28 cellular contexts compared by ENCODE assay signal in genomic region chr12:534216-534615, GRCh38.
"Had no signal": no experiment of that assay in that cellular context is flagged by ENCODE, and none has a peak within 500 bp of the region (broad histone marks: within the 10 kb centered on the region; RNA-seq: fewer than 3 reads in every experiment).

No MANE protein-coding gene starts in this region.

- H3K27me3 Mint-ChIP-seq: activated CD4-positive, alpha-beta memory T cell treated with anti-CD3 and anti-CD28 coated beads for 36 hours; activated naive CD8-positive, alpha-beta T cell treated with anti-CD3 and anti-CD28 coated beads for 36 hours had no signal

- H3K27me3 ChIP-seq: adrenal gland, body of pancreas, right atrium auricular region, spleen, testis, transverse colon had no signal

- H3K27ac Mint-ChIP-seq: activated CD4-positive, alpha-beta memory T cell treated with anti-CD3 and anti-CD28 coated beads for 36 hours; activated CD4-positive, alpha-beta T cell treated with anti-CD3 and anti-CD28 coated beads, Interleukin-2, amount 10 ng/mL, durations not matched to agents 24 days and 14 days; activated naive CD4-positive, alpha-beta T cell treated with anti-CD3 and anti-CD28 coated beads for 36 hours; activated naive CD8-positive, alpha-beta T cell treated with anti-CD3 and anti-CD28 coated beads for 36 hours; activated T-helper 1 cell treated with anti-CD3 and anti-CD28 coated beads, Interleukin-12 subunit alpha, Interleukin-12 subunit beta, Interleukin-2, Interleukin-4 antibody, amounts not matched to agents 30 ng/mL and 10 ng/mL and 1 ng/mL, durations not matched to agents 14 hours and 24 hours and 36 hours had no signal

- DNase-seq: activated CD4-positive, alpha-beta memory T cell treated with anti-CD3 and anti-CD28 coated beads for 36 hours; activated CD4-positive, alpha-beta T cell treated with anti-CD3 and anti-CD28 coated beads, Interleukin-2, amount 10 ng/mL, durations not matched to agents 24 days and 14 days; activated CD4-positive, CD25-positive, alpha-beta regulatory T cell treated with anti-CD3 and anti-CD28 coated beads, Interleukin-2, amount 50 U/mL, for 72 hours; activated CD8-positive, alpha-beta memory T cell treated with anti-CD3 and anti-CD28 coated beads, Interleukin-2, amount 50 U/mL, for 4 hours; activated effector memory CD4-positive, alpha-beta T cell treated with anti-CD3 and anti-CD28 coated beads, Interleukin-2, amount 50 U/mL, for 16 hours; activated naive CD4-positive, alpha-beta T cell treated with anti-CD3 and anti-CD28 coated beads for 36 hours; activated naive CD8-positive, alpha-beta T cell treated with anti-CD3 and anti-CD28 coated beads for 36 hours; activated T-cell treated with anti-CD3 and anti-CD28 coated beads, Interleukin-2, amount 50 U/mL, for 1 hour; adrenal gland; aorta; body of pancreas; effector CD8-positive, alpha-beta T cell; erythroblast; left ventricle myocardium inferior; mesendoderm; spleen; stimulated activated CD4-positive, alpha-beta T cell treated with anti-CD3 and anti-CD28 coated beads, Interleukin-2, amount 100 ng/mL, for 48 hours; stimulated activated naive CD4-positive, alpha-beta T cell treated with Interleukin-2 at 50 U/mL for 16 hours; SW 1271; T-helper 2 cell; testis; transverse colon had no signal

- FAIRE-seq: colon, islet of Langerhans had no signal

- H3K4me3 Mint-ChIP-seq: activated CD4-positive, alpha-beta memory T cell treated with anti-CD3 and anti-CD28 coated beads for 36 hours; activated CD4-positive, alpha-beta T cell treated with anti-CD3 and anti-CD28 coated beads, Interleukin-2, amount 10 ng/mL, durations not matched to agents 24 days and 14 days; activated naive CD4-positive, alpha-beta T cell treated with anti-CD3 and anti-CD28 coated beads for 36 hours; activated naive CD8-positive, alpha-beta T cell treated with anti-CD3 and anti-CD28 coated beads for 36 hours; activated T-helper 1 cell treated with anti-CD3 and anti-CD28 coated beads, Interleukin-12 subunit alpha, Interleukin-12 subunit beta, Interleukin-2, Interleukin-4 antibody, amounts not matched to agents 30 ng/mL and 10 ng/mL and 1 ng/mL, durations not matched to agents 14 hours and 24 hours and 36 hours had no signal

- H3K27ac ChIP-seq: adrenal gland, body of pancreas, left ventricle myocardium inferior, parathyroid adenoma, right atrium auricular region, spleen, testis, transverse colon had no signal

- H3K9me3 Mint-ChIP-seq: activated CD4-positive, alpha-beta T cell treated with anti-CD3 and anti-CD28 coated beads, Interleukin-2, amount 10 ng/mL, durations not matched to agents 24 days and 14 days had no signal

- H3K9ac ChIP-seq: parathyroid adenoma had no signal

- H3K4me3 ChIP-seq: adrenal gland, body of pancreas, left ventricle myocardium inferior, lung, right atrium auricular region, spleen, testis, transverse colon had no signal

- H2AFZ ChIP-seq: parathyroid adenoma had no signal

- H3K9me3 ChIP-seq: adrenal gland, body of pancreas, testis, transverse colon had no signal

- H3K36me3 ChIP-seq: adrenal gland, left ventricle myocardium inferior, right atrium auricular region, spleen, transverse colon had no signal

- ATAC-seq: body of pancreas had no signal
